17 cellular contexts compared by ENCODE assay signal in genomic region chr15:88992912-88993376, GRCh38.
DNase-seq lines count a peak whose midpoint lies in the region; ATAC-seq and TF ChIP-seq lines count a peak whose summit lies in the region.
"Had no signal": no experiment of that assay in that cellular context is flagged by ENCODE, and none has a peak within 500 bp of the region (broad histone marks: within the 10 kb centered on the region; RNA-seq: fewer than 3 reads in every experiment).

No MANE protein-coding gene starts in this region.

- H3K4me1 Mint-ChIP-seq in GM23338 (peaks cover 83% of the 10 kb centered on the region), endodermal cell (peaks cover 47% of the 10 kb centered on the region), HFFc6 (ENCODE audit: low read depth) (peaks cover 55% of the 10 kb centered on the region)
- no peaks in the 10 kb centered on the region for H3K4me1 Mint-ChIP-seq in T-helper 2 cell treated with Interferon-gamma antibody and Interleukin-4, amounts not matched to agents 5 μg/mL and 100 μg/mL, for 36 hours (ENCODE audit: low read depth)
- H3K4me1 Mint-ChIP-seq: CD8-positive, alpha-beta memory T cell had no signal

- H3K27ac Mint-ChIP-seq in GM23338 (peak overlapping the region; percentile 96), endodermal cell (peak overlapping the region; percentile 64), HFFc6 (no peak overlapping the region)
- no peak overlapping the region for H3K27ac Mint-ChIP-seq in T-helper 2 cell treated with Interferon-gamma antibody and Interleukin-4, amounts not matched to agents 5 μg/mL and 100 μg/mL, for 36 hours
- H3K27ac Mint-ChIP-seq: CD8-positive, alpha-beta memory T cell had no signal

- H3K27ac ChIP-seq in GM23338 (ENCODE audit: low read depth) (peak overlapping the region; percentile 98), HUES64 (ENCODE audit: low read depth, low read length) (peak overlapping the region; percentile 91), endodermal cell (ENCODE audit: low read depth, low read length) (no peak overlapping the region), mesodermal cell (ENCODE audit: low read depth, low read length, severe bottlenecking) (peak overlapping the region; percentile 89), thyroid gland (no peak overlapping the region)
- H3K27ac ChIP-seq: BLaER1 had no signal

- peaks cover 20% of the 10 kb centered on the region for H3K27me3 Mint-ChIP-seq in GM23338 (ENCODE audit: insufficient read depth, low read depth, poor library complexity)
- H3K27me3 Mint-ChIP-seq in endodermal cell (ENCODE audit: insufficient read depth), result peaks cover 73% of the 10 kb centered on the region
- H3K27me3 Mint-ChIP-seq in HFFc6 (ENCODE audit: insufficient read depth), result no peaks in the 10 kb centered on the region; the same call in 1 of the 2 replicates
- peaks cover 12% of the 10 kb centered on the region for H3K27me3 Mint-ChIP-seq in T-helper 2 cell treated with Interferon-gamma antibody and Interleukin-4, amounts not matched to agents 5 μg/mL and 100 μg/mL, for 36 hours (ENCODE audit: low read depth)

- DNase-seq in GM23338 (ENCODE audit: low spot score) (peak; percentile 88), endodermal cell (no peak), HFFc6 (no peak), NCI-H2107 treated with DMSO at 0.1 percent for 48 hours (lab: John Stamatoyannopoulos, UW; ENCODE audit: unreplicated experiment) (no peak), thyroid gland (no peak)
- no peak for DNase-seq in T-helper 2 cell treated with Interferon-gamma antibody and Interleukin-4, amounts not matched to agents 5 μg/mL and 100 μg/mL, for 36 hours (ENCODE audit: low spot score)
- DNase-seq: 8988T; AML-193; CD8-positive, alpha-beta memory T cell; DMS53; GOT3 had no signal

- no peaks in the 10 kb centered on the region for H3K9me2 ChIP-seq in GM23338 (ENCODE audit: insufficient read depth)

- WGBS in HUES64, result 36% methylated on average over 7 of the region's 7 CpGs
- 77% methylated on average over 6 to 7 of the region's 7 CpGs for WGBS in endodermal cell (ENCODE audit: insufficient coverage in 1 of 2, insufficient read length in 1 of 2), 2 experiments
- 71 to 93% methylated on average over 4 of the region's 7 CpGs for WGBS in mesodermal cell (ENCODE audit: insufficient coverage in 2 of 2), 2 experiments
- WGBS in thyroid gland, 2 donors, result 71 to 83% methylated on average over 7 of the region's 7 CpGs

- peak; percentile 65 for ATAC-seq in GM23338
- ATAC-seq: GM12878, HCT116, HepG2 had no signal

- 0 out of 2 replicates have a peak, but pooled peaks cover 6% of the 10 kb centered on the region for H3K79me2 ChIP-seq in GM23338 (replicated peaks; ENCODE audit: insufficient read depth)

- no peak for TF ChIP-seq POLR2A in thyroid gland (IDR thresholded peaks at IDR 0.05)

- no peaks in the 10 kb centered on the region for H4K20me1 ChIP-seq in GM23338 (replicated peaks; ENCODE audit: insufficient read depth)
- H4K20me1 ChIP-seq: BLaER1 had no signal

- H3K36me3 ChIP-seq in GM23338 (ENCODE audit: insufficient read depth) (no peaks in the 10 kb centered on the region), HUES64 (ENCODE audit: insufficient read depth, low read length) (no peaks in the 10 kb centered on the region), endodermal cell (ENCODE audit: control insufficient read depth, insufficient read depth, low read length) (no peaks in the 10 kb centered on the region), mesodermal cell (ENCODE audit: control insufficient read depth, insufficient read depth, low read length) (no peaks in the 10 kb centered on the region), thyroid gland (no peaks in the 10 kb centered on the region)
- H3K36me3 ChIP-seq: BLaER1 had no signal

- peaks cover 28% of the 10 kb centered on the region for H3K36me3 Mint-ChIP-seq in GM23338 (ENCODE audit: low read depth)
- H3K36me3 Mint-ChIP-seq in endodermal cell (ENCODE audit: low read depth), result no peaks in the 10 kb centered on the region
- H3K36me3 Mint-ChIP-seq in HFFc6 (ENCODE audit: low read depth), result no peaks in the 10 kb centered on the region
- H3K36me3 Mint-ChIP-seq in T-helper 2 cell treated with Interferon-gamma antibody and Interleukin-4, amounts not matched to agents 5 μg/mL and 100 μg/mL, for 36 hours (ENCODE audit: low read depth), result no peaks in the 10 kb centered on the region
- H3K36me3 Mint-ChIP-seq: CD8-positive, alpha-beta memory T cell had no signal

- H3K4me3 ChIP-seq in GM23338 (peak overlapping the region; percentile 4; the same call in 1 of the 2 replicates), HUES64 (ENCODE audit: low read length) (no peak overlapping the region), endodermal cell (ENCODE audit: low read length) (no peak overlapping the region), mesodermal cell (ENCODE audit: extremely low read depth, insufficient read depth, low read length, poor library complexity, severe bottlenecking) (no peak overlapping the region), thyroid gland (replicated peaks in 1 of 3) (no peak overlapping the region)
- H3K4me3 ChIP-seq: BLaER1, GM12878 had no signal

- H3K9ac ChIP-seq in HUES64 (ENCODE audit: low read depth, low read length), result peak overlapping the region; percentile 61
- H3K9ac ChIP-seq in endodermal cell (ENCODE audit: extremely low read depth, low read length, poor library complexity, severe bottlenecking), result no peak overlapping the region
- H3K9ac ChIP-seq: BLaER1 had no signal

- H3K9me3 ChIP-seq in HUES64 (ENCODE audit: insufficient read depth, low read depth, low read length), result 0 out of 2 replicates have a peak, but pooled peaks cover 3% of the 10 kb centered on the region
- no peaks in the 10 kb centered on the region for H3K9me3 ChIP-seq in endodermal cell (ENCODE audit: control insufficient read depth, low read length)
- H3K9me3 ChIP-seq in mesodermal cell (ENCODE audit: control insufficient read depth, low read length), result no peaks in the 10 kb centered on the region
- H3K9me3 ChIP-seq in thyroid gland, result no peaks in the 10 kb centered on the region
- H3K9me3 ChIP-seq: BLaER1 had no signal

- H3F3A ChIP-seq in GM23338 (replicated peaks; ENCODE audit: low read depth), result peaks cover 16% of the 10 kb centered on the region; the same call in 1 of the 2 replicates

- H2AFZ ChIP-seq in GM23338, result no peak overlapping the region

- TF ChIP-seq CTCF in GM23338 (conservative IDR thresholded peaks at IDR 0.05; ENCODE audit: low read depth in 2 of 2) (no peak), endodermal cell (conservative IDR thresholded peaks at IDR 0.05) (no peak), HFFc6 (IDR thresholded peaks at IDR 0.05) (no peak), thyroid gland (IDR thresholded peaks at IDR 0.05) (no peak)

- H3K9me3 Mint-ChIP-seq in GM23338, result no peaks in the 10 kb centered on the region; the same call in 2 of the 3 replicates
- H3K9me3 Mint-ChIP-seq in endodermal cell, result peaks cover 6% of the 10 kb centered on the region
- no peaks in the 10 kb centered on the region for H3K9me3 Mint-ChIP-seq in HFFc6
- H3K9me3 Mint-ChIP-seq in T-helper 2 cell treated with Interferon-gamma antibody and Interleukin-4, amounts not matched to agents 5 μg/mL and 100 μg/mL, for 36 hours, result no peaks in the 10 kb centered on the region
- H3K9me3 Mint-ChIP-seq: CD8-positive, alpha-beta memory T cell had no signal

- intact Hi-C loops in thyroid gland (cut with DNase I), result no loop called here

- H3K4me2 ChIP-seq in GM23338, result peak overlapping the region; percentile 23; the same call in 1 of the 2 replicates
- H3K4me2 ChIP-seq: BLaER1 had no signal

- H3K4me3 Mint-ChIP-seq in GM23338 (peak overlapping the region; percentile 41), endodermal cell (no peak overlapping the region), HFFc6 (no peak overlapping the region)
- no peak overlapping the region for H3K4me3 Mint-ChIP-seq in T-helper 2 cell treated with Interferon-gamma antibody and Interleukin-4, amounts not matched to agents 5 μg/mL and 100 μg/mL, for 36 hours
- H3K4me3 Mint-ChIP-seq: CD8-positive, alpha-beta memory T cell had no signal

- H3K27me3 ChIP-seq in GM23338 (ENCODE audit: insufficient read depth) (peaks cover 13% of the 10 kb centered on the region; the same call in 1 of the 2 replicates), HUES64 (ENCODE audit: insufficient read depth, low read length) (peaks cover 15% of the 10 kb centered on the region), endodermal cell (ENCODE audit: control insufficient read depth, insufficient read depth, low read length, poor library complexity, severe bottlenecking) (peaks cover 37% of the 10 kb centered on the region), thyroid gland (no peaks in the 10 kb centered on the region)
- H3K27me3 ChIP-seq: BLaER1 had no signal

- H3K4me1 ChIP-seq in GM23338 (ENCODE audit: insufficient read depth), result peaks cover 56% of the 10 kb centered on the region
- H3K4me1 ChIP-seq in HUES64 (ENCODE audit: insufficient read depth, low read length), result peaks cover 55% of the 10 kb centered on the region
- peaks cover 14% of the 10 kb centered on the region for H3K4me1 ChIP-seq in endodermal cell (ENCODE audit: control insufficient read depth, insufficient read depth, low read length)
- H3K4me1 ChIP-seq in mesodermal cell (ENCODE audit: control insufficient read depth, insufficient read depth, low read length, poor library complexity, severe bottlenecking), result peaks cover 24% of the 10 kb centered on the region
- H3K4me1 ChIP-seq in thyroid gland, result no peaks in the 10 kb centered on the region
- H3K4me1 ChIP-seq: BLaER1 had no signal

TF ChIP-seq in GM23338, 12 proteins besides CTCF, POLR2A, EP300 and RAD21 (continues in another document):
- no peak for TF ChIP-seq EZH2phosphoT487 (IDR thresholded peaks at IDR 0.05; ENCODE audit: unreplicated experiment)
- TF ChIP-seq NANOG (IDR thresholded peaks at IDR 0.05; ENCODE audit: borderline replicate concordance), result peak; percentile 93
- no peak for TF ChIP-seq JUNB (IDR thresholded peaks at IDR 0.05; ENCODE audit: unreplicated experiment)
- TF ChIP-seq POLR2AphosphoS5 (IDR thresholded peaks at IDR 0.05; ENCODE audit: low read depth), result peak; percentile 37
- 0 out of 2 replicates have a peak, but pooled peaks have one; percentile 3 for TF ChIP-seq CREB1 (CRISPR knock-in tag; IDR thresholded peaks at IDR 0.05; ENCODE audit: low read depth)
- no peak for TF ChIP-seq STAT1 (IDR thresholded peaks at IDR 0.05; ENCODE audit: unreplicated experiment)
- 0 out of 2 replicates have a peak, but pooled peaks have one; percentile 8 for TF ChIP-seq ETS1 (IDR thresholded peaks at IDR 0.05)

Comparison
In these comparisons a context has a peak if more than half of its experiments do, and no peak if none do; other contexts are left out.
1. H3K27ac ChIP-seq: peak in GM23338 (single experiment), HUES64 (single experiment) and mesodermal cell (single experiment); none in endodermal cell (single experiment) and thyroid gland (0 of 3).
2. H3K27ac Mint-ChIP-seq: peak in GM23338 (single experiment) and endodermal cell (single experiment); none in HFFc6 (single experiment) and T-helper 2 cell treated with Interferon-gamma antibody and Interleukin-4, amounts not matched to agents 5 μg/mL and 100 μg/mL, for 36 hours (single experiment).